In genomic region chr19:5578094-5578846, GRCh38 we compare ENCODE assay signal across 2 cellular contexts.
TF ChIP-seq lines count a peak whose summit lies in the region.

No MANE protein-coding gene starts in this region.

TF ChIP-seq in IMR-90, 13 proteins besides CTCF, POLR2A, EP300 and RAD21:
- TF ChIP-seq NFE2L2 (IDR thresholded peaks at IDR 0.05; ENCODE audit: low read depth, low read length) = no peak
- no peak for TF ChIP-seq CHD1 (IDR thresholded peaks at IDR 0.05; ENCODE audit: low read depth, low read length)
- no peak for TF ChIP-seq MAFK (IDR thresholded peaks at IDR 0.05; ENCODE audit: low read depth, low read length)
- no peak for TF ChIP-seq FOS (IDR thresholded peaks at IDR 0.05; ENCODE audit: low read depth, low read length)
- TF ChIP-seq RFX5 (IDR thresholded peaks at IDR 0.05; ENCODE audit: low read depth, low read length) = no peak
- TF ChIP-seq CEBPB (IDR thresholded peaks at IDR 0.05; ENCODE audit: low read depth, low read length) = no peak
- TF ChIP-seq MXI1 (IDR thresholded peaks at IDR 0.05; ENCODE audit: borderline replicate concordance, low read depth, low read length) = no peak
- peak; percentile 21; the same call in 1 of the 2 replicates for TF ChIP-seq MAZ (IDR thresholded peaks at IDR 0.05; ENCODE audit: borderline replicate concordance, low read depth, low read length)
- no peak for TF ChIP-seq RCOR1 (IDR thresholded peaks at IDR 0.05; ENCODE audit: insufficient replicate concordance, low read length)
- no peak for TF ChIP-seq BHLHE40 (IDR thresholded peaks at IDR 0.05; ENCODE audit: low read depth, low read length)
- peak; percentile 76 for TF ChIP-seq SMC3 (IDR thresholded peaks at IDR 0.05; ENCODE audit: low read depth, low read length)
- no peak for TF ChIP-seq ELK1 (IDR thresholded peaks at IDR 0.05; ENCODE audit: borderline replicate concordance, low read depth, low read length)
- TF ChIP-seq USF2 (IDR thresholded peaks at IDR 0.05; ENCODE audit: low read depth, low read length) = no peak

TF ChIP-seq in SK-N-SH, 30 proteins besides CTCF, POLR2A, EP300 and RAD21:
- TF ChIP-seq POLR2AphosphoS5 (IDR thresholded peaks at IDR 0.05; ENCODE audit: low read depth, low read length) (no peak), CHD2 (IDR thresholded peaks at IDR 0.05; ENCODE audit: low read length, partially characterized antibody) (peak; percentile 67), RCOR1 (IDR thresholded peaks at IDR 0.05; ENCODE audit: low read length) (0 out of 2 replicates have a peak, but pooled peaks have one; percentile 10), SMC3 (IDR thresholded peaks at IDR 0.05; ENCODE audit: low read depth, low read length) (peak; percentile 67)
